1 cellular context compared by ENCODE assay signal in the genomic region with DNA sequence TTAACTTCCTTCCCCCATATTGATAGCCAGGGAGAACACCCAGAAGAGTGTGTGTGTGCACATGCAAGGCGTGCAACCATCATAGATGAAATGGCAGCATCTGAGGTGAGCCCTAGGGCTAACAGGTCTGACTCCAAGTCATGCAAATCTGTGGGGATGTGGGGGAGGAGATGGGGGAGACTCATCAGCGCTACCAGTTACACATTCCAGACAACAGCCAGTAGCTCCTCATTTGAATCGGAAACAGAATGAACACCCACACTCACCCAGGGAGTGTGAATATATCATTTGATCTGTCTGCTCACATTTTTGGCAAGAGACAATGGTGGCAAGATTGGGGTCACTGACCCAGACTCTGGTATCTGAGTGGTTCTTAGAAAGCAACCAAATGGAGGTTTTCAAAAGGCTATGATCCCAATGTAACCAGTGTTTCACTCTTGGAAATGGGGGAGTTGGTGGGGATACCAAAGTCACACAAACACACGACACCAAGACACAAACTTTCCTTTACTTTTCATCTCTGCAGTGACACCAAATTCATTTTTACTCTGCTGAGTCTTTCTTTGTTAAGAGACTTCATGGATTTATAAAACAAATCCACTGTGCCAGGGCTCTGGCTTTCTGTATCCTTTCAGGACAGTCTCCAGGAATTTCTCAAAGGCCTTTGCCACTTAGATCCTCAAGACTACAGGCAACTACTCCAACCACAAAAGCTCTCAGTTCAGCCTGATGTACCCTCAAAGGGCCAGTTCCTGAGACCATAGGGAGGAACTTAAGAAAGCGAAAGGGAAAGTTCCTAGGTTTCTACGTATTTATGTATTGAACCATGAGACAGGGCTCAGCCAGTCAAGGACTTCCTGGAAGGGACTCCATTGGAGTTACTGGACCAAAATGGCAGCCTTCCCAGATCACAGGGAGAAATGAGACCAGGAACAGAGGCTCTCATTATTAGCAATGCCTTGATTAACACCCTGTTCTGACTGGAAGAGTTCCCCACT.
TF ChIP-seq lines count a peak whose summit lies in the region.

No MANE protein-coding gene starts in this region.

TF ChIP-seq in WTC11, 78 proteins besides CTCF, POLR2A, EP300 and RAD21 (continued from another document):
- TF ChIP-seq, protein P1, sequence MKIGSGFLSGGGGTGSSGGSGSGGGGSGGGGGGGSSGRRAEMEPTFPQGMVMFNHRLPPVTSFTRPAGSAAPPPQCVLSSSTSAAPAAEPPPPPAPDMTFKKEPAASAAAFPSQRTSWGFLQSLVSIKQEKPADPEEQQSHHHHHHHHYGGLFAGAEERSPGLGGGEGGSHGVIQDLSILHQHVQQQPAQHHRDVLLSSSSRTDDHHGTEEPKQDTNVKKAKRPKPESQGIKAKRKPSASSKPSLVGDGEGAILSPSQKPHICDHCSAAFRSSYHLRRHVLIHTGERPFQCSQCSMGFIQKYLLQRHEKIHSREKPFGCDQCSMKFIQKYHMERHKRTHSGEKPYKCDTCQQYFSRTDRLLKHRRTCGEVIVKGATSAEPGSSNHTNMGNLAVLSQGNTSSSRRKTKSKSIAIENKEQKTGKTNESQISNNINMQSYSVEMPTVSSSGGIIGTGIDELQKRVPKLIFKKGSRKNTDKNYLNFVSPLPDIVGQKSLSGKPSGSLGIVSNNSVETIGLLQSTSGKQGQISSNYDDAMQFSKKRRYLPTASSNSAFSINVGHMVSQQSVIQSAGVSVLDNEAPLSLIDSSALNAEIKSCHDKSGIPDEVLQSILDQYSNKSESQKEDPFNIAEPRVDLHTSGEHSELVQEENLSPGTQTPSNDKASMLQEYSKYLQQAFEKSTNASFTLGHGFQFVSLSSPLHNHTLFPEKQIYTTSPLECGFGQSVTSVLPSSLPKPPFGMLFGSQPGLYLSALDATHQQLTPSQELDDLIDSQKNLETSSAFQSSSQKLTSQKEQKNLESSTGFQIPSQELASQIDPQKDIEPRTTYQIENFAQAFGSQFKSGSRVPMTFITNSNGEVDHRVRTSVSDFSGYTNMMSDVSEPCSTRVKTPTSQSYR (CRISPR knock-in tag; IDR thresholded peaks at IDR 0.05) = no peak
- TF ChIP-seq ESRRA (CRISPR knock-in tag; IDR thresholded peaks at IDR 0.05; ENCODE audit: borderline replicate concordance) = no peak
- no peak for TF ChIP-seq ZBTB21 (CRISPR knock-in tag; IDR thresholded peaks at IDR 0.05; ENCODE audit: borderline replicate concordance)
- no peak for TF ChIP-seq ZNF121 (CRISPR knock-in tag; IDR thresholded peaks at IDR 0.05)
- no peak for TF ChIP-seq FOXJ3 (CRISPR knock-in tag; IDR thresholded peaks at IDR 0.05; ENCODE audit: borderline replicate concordance)
- no peak for TF ChIP-seq NFE2L1 (CRISPR knock-in tag; IDR thresholded peaks at IDR 0.05)
- TF ChIP-seq TEAD1 (CRISPR knock-in tag; IDR thresholded peaks at IDR 0.05) = no peak
- no peak for TF ChIP-seq ZNF396 (CRISPR knock-in tag; IDR thresholded peaks at IDR 0.05; ENCODE audit: borderline replicate concordance)
